ENCODE assay signal across 3 cellular contexts in the genomic region with DNA sequence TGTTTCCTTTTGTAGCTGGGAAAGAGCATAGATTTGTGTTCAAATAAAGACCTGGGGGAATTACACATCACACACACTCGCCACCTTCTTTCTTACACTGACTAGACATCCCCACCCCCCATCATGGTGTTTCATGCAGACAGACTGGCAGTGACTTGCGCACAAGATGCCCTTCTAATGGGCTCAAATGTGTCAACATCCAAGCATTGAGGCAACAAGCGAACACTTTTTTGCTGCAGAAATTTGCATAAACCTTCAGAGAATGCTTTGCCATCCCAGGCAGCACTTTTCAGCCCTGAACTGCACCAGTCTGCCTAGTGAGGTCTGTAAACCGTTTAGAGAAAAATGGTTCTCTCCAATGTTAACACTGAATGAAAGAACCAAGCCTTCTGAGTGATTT.
TF ChIP-seq lines count a peak whose summit lies in the region.

No MANE protein-coding gene starts in this region.

TF ChIP-seq in SK-N-SH, 30 proteins besides CTCF, POLR2A, EP300 and RAD21:
- no peak for TF ChIP-seq POLR2AphosphoS5 (IDR thresholded peaks at IDR 0.05; ENCODE audit: low read depth, low read length)
- no peak for TF ChIP-seq EZH2phosphoT487 (IDR thresholded peaks at IDR 0.05; ENCODE audit: borderline replicate concordance, low read depth)
- TF ChIP-seq CHD2 (IDR thresholded peaks at IDR 0.05; ENCODE audit: low read length, partially characterized antibody): no peak

TF ChIP-seq in SK-N-SH treated with all-trans-retinoic acid at 6 μM for 48 hours, 23 proteins besides CTCF, POLR2A, EP300 and RAD21:
- no peak for TF ChIP-seq PPARA (CRISPR knock-in tag; IDR thresholded peaks at IDR 0.05; ENCODE audit: borderline replicate concordance)
- TF ChIP-seq ESRRG (CRISPR knock-in tag; IDR thresholded peaks at IDR 0.05): no peak
- TF ChIP-seq ZNF70 (CRISPR knock-in tag; IDR thresholded peaks at IDR 0.05): no peak
- TF ChIP-seq OSR1 (CRISPR knock-in tag; IDR thresholded peaks at IDR 0.05): no peak
- no peak for TF ChIP-seq GLIS3 (CRISPR knock-in tag; IDR thresholded peaks at IDR 0.05)
- TF ChIP-seq ARNTL (CRISPR knock-in tag; IDR thresholded peaks at IDR 0.05; ENCODE audit: borderline replicate concordance, low read depth): no peak
- TF ChIP-seq CSDC2 (CRISPR knock-in tag; IDR thresholded peaks at IDR 0.05): no peak

TF ChIP-seq in K562, 482 proteins besides CTCF, POLR2A, EP300 and RAD21:
- TF ChIP-seq NBN (IDR thresholded peaks at IDR 0.05; ENCODE audit: low read depth): no peak
- TF ChIP-seq SAFB2 (IDR thresholded peaks at IDR 0.05; ENCODE audit: borderline replicate concordance, low read depth, low read length, severe bottlenecking): no peak
- no peak for TF ChIP-seq HOXB6 (CRISPR knock-in tag; IDR thresholded peaks at IDR 0.05; ENCODE audit: borderline replicate concordance)
- no peak for TF ChIP-seq FIP1L1 (IDR thresholded peaks at IDR 0.05; ENCODE audit: low read depth, low read length, poor library complexity, severe bottlenecking)
- no peak for TF ChIP-seq FOXP1 (CRISPR knock-in tag; IDR thresholded peaks at IDR 0.05)
- no peak for TF ChIP-seq PHF21A (IDR thresholded peaks at IDR 0.05; ENCODE audit: borderline replicate concordance, low read depth)
- no peak for TF ChIP-seq TAF7 (tag; IDR thresholded peaks at IDR 0.05)
- no peak for TF ChIP-seq SUPT5H (IDR thresholded peaks at IDR 0.05)
- TF ChIP-seq KDM4B (IDR thresholded peaks at IDR 0.05; ENCODE audit: borderline replicate concordance in 2 of 2, low read depth in 1 of 2): no peak
- TF ChIP-seq DIDO1 (tag; IDR thresholded peaks at IDR 0.05; ENCODE audit: low read depth): no peak
